18 cellular contexts compared by ENCODE assay signal in genomic region chr11:92846542-92847125, GRCh38.
"Had no signal": no experiment of that assay in that cellular context is flagged by ENCODE, and none has a peak within 500 bp of the region (broad histone marks: within the 10 kb centered on the region; RNA-seq: fewer than 3 reads in every experiment).

No MANE protein-coding gene starts in this region.

- H3K4me3 ChIP-seq: gastroesophageal sphincter, left ventricle myocardium inferior had no signal

- ATAC-seq: activated CD8-positive, alpha-beta T cell treated with anti-CD3 and anti-CD28 coated beads for 36 hours; activated T-cell treated with anti-CD3 and anti-CD28 coated beads, Interleukin-2, amount 50 U/mL, for 4 hours; gastroesophageal sphincter; naive thymus-derived CD8-positive, alpha-beta T cell; WTC11 had no signal

- H3K27me3 Mint-ChIP-seq: activated CD8-positive, alpha-beta T cell treated with anti-CD3 and anti-CD28 coated beads for 36 hours; activated naive CD8-positive, alpha-beta T cell had no signal

- H3K27ac ChIP-seq: epithelial cell of prostate, gastroesophageal sphincter, left ventricle myocardium inferior had no signal

- H3K27me3 ChIP-seq: gastroesophageal sphincter had no signal

- H3K27ac Mint-ChIP-seq: activated CD8-positive, alpha-beta T cell treated with anti-CD3 and anti-CD28 coated beads for 36 hours; activated naive CD8-positive, alpha-beta T cell; naive thymus-derived CD8-positive, alpha-beta T cell; WTC11 had no signal

- H3K36me3 Mint-ChIP-seq: activated naive CD8-positive, alpha-beta T cell; naive thymus-derived CD8-positive, alpha-beta T cell had no signal

- H3K4me1 ChIP-seq: gastroesophageal sphincter, left ventricle myocardium inferior had no signal

- H3K9me3 ChIP-seq: gastroesophageal sphincter, left ventricle myocardium inferior had no signal

- H3K9me3 Mint-ChIP-seq: activated CD8-positive, alpha-beta T cell treated with anti-CD3 and anti-CD28 coated beads for 36 hours; activated T-cell treated with anti-CD3 and anti-CD28 coated beads, Interleukin-2, amount 50 U/mL, for 4 hours; naive thymus-derived CD8-positive, alpha-beta T cell; WTC11 had no signal

- DNase-seq: activated CD4-positive, alpha-beta T cell treated with anti-CD3 and anti-CD28 coated beads for 48 hours; activated CD8-positive, alpha-beta T cell treated with anti-CD3 and anti-CD28 coated beads for 36 hours; activated gamma-delta T cell; activated T-cell treated with anti-CD3 and anti-CD28 coated beads, Interleukin-2, amount 50 U/mL, for 4 hours; amygdala; dermis blood vessel endothelial cell; hippocampal formation; kidney; left ventricle myocardium inferior; naive thymus-derived CD8-positive, alpha-beta T cell; stimulated activated CD4-positive, alpha-beta T cell treated with anti-CD3 and anti-CD28 coated beads, Interleukin-15, amount 100 ng/mL, for 24 hours; stimulated activated CD4-positive, alpha-beta T cell treated with anti-CD3 and anti-CD28 coated beads, Interleukin-4, amount 100 ng/mL, for 1 hour; stimulated activated naive CD4-positive, alpha-beta T cell; substantia nigra had no signal

- H3K4me3 Mint-ChIP-seq: activated CD8-positive, alpha-beta T cell treated with anti-CD3 and anti-CD28 coated beads for 36 hours; activated naive CD8-positive, alpha-beta T cell; activated T-cell treated with anti-CD3 and anti-CD28 coated beads, Interleukin-2, amount 50 U/mL, for 4 hours; naive thymus-derived CD8-positive, alpha-beta T cell; WTC11 had no signal

- H3K4me1 Mint-ChIP-seq: naive thymus-derived CD8-positive, alpha-beta T cell had no signal

- H3K36me3 ChIP-seq: gastroesophageal sphincter, left ventricle myocardium inferior had no signal
